ENCODE assay signal across 1 cellular context in genomic region chr17:57379237-57380054, GRCh38.
TF ChIP-seq lines count a peak whose summit lies in the region.

No MANE protein-coding gene starts in this region.

TF ChIP-seq in K562, 482 proteins besides CTCF, POLR2A, EP300 and RAD21 (continued from another document and continues in another):
- 0 out of 4 replicates have a peak, but pooled peaks of 1 of the 2 experiments have one; percentile 68 for TF ChIP-seq UBTF (IDR thresholded peaks at IDR 0.05; ENCODE audit: borderline replicate concordance in 1 of 2, low read depth in 2 of 2, low read length in 2 of 2)
- TF ChIP-seq ZNF395 (CRISPR knock-in tag; IDR thresholded peaks at IDR 0.05) = peak; percentile 88; the same call in 1 of the 2 replicates
- TF ChIP-seq FOSL1 (tag; conservative IDR thresholded peaks at IDR 0.05) = no peak; the same call in 1 of the 2 replicates
- TF ChIP-seq TBP (optimal IDR thresholded peaks at IDR 0.05; ENCODE audit: low read depth, low read length) = no peak
- no peak for TF ChIP-seq CREBBP (IDR thresholded peaks at IDR 0.05; ENCODE audit: low read depth, low read length)
- TF ChIP-seq ZNF124 (CRISPR knock-in tag; IDR thresholded peaks at IDR 0.05) = no peak
- TF ChIP-seq GABPB1 (CRISPR knock-in tag; IDR thresholded peaks at IDR 0.05) = 0 out of 2 replicates have a peak, but pooled peaks have one; percentile 16
- TF ChIP-seq ARID3B (CRISPR knock-in tag; IDR thresholded peaks at IDR 0.05; ENCODE audit: borderline replicate concordance) = no peak
- TF ChIP-seq MAX (CRISPR knock-in tag; IDR thresholded peaks at IDR 0.05) = no peak
- TF ChIP-seq HDAC1 (IDR thresholded peaks at IDR 0.05) = peak; percentile 8 to 96; a peak in 2 of 4 replicates
- TF ChIP-seq HMG20B (CRISPR knock-in tag; IDR thresholded peaks at IDR 0.05) = no peak
- no peak for TF ChIP-seq POU5F1 (IDR thresholded peaks at IDR 0.05; ENCODE audit: borderline replicate concordance, low read depth, low read length, partially characterized antibody)
- no peak for TF ChIP-seq PTTG1 (tag; IDR thresholded peaks at IDR 0.05; ENCODE audit: low read depth)
- no peak for TF ChIP-seq TOE1 (IDR thresholded peaks at IDR 0.05; ENCODE audit: borderline replicate concordance)
- no peak for TF ChIP-seq TOE1 (CRISPR knock-in tag; IDR thresholded peaks at IDR 0.05; ENCODE audit: borderline replicate concordance, low read depth)
- TF ChIP-seq THRA (IDR thresholded peaks at IDR 0.05) = no peak
- no peak for TF ChIP-seq NR2F6 (CRISPR knock-in tag; IDR thresholded peaks at IDR 0.05)
- TF ChIP-seq KDM1A (IDR thresholded peaks at IDR 0.05) = peak; percentile 94 to 95
- TF ChIP-seq FOS (IDR thresholded peaks at IDR 0.05; ENCODE audit: extremely low read depth, insufficient read length) = no peak
- TF ChIP-seq BCLAF1 (IDR thresholded peaks at IDR 0.05; ENCODE audit: borderline replicate concordance in 1 of 2, control insufficient read depth in 1 of 2, low read depth in 2 of 2, low read length in 1 of 2) = no peak
- TF ChIP-seq PCBP1 (IDR thresholded peaks at IDR 0.05; ENCODE audit: low read depth, low read length, poor library complexity, severe bottlenecking) = no peak
- no peak for TF ChIP-seq SAFB2 (IDR thresholded peaks at IDR 0.05; ENCODE audit: borderline replicate concordance, low read depth, low read length, severe bottlenecking)
- TF ChIP-seq HNRNPUL1 (IDR thresholded peaks at IDR 0.05; ENCODE audit: low read length) = no peak
- peak; percentile 28; the same call in 1 of the 2 replicates for TF ChIP-seq CREB1 (IDR thresholded peaks at IDR 0.05)
- TF ChIP-seq CREB1 (CRISPR knock-in tag; IDR thresholded peaks at IDR 0.05) = no peak
- TF ChIP-seq TCF7L2 (IDR thresholded peaks at IDR 0.05; ENCODE audit: low read depth, low read length) = no peak
- no peak for TF ChIP-seq ZNF507 (tag; conservative IDR thresholded peaks at IDR 0.05)
- no peak for TF ChIP-seq ZFP1 (CRISPR knock-in tag; IDR thresholded peaks at IDR 0.05)
- no peak for TF ChIP-seq ZNF707 (CRISPR knock-in tag; conservative IDR thresholded peaks at IDR 0.05)
- no peak for TF ChIP-seq CAMTA2 (CRISPR knock-in tag; conservative IDR thresholded peaks at IDR 0.05)
- no peak for TF ChIP-seq LARP7 (IDR thresholded peaks at IDR 0.05)
- TF ChIP-seq ZNF277 (CRISPR knock-in tag; IDR thresholded peaks at IDR 0.05; ENCODE audit: borderline replicate concordance) = no peak
- TF ChIP-seq ZNF217 (CRISPR knock-in tag; IDR thresholded peaks at IDR 0.05) = no peak
- no peak for TF ChIP-seq ZBTB1 (CRISPR knock-in tag; IDR thresholded peaks at IDR 0.05; ENCODE audit: borderline replicate concordance, low read depth)
- TF ChIP-seq ARNT (IDR thresholded peaks at IDR 0.05) = peak; percentile 46 to 94; a peak in 2 of 4 replicates
- TF ChIP-seq ZFP91 (CRISPR knock-in tag; IDR thresholded peaks at IDR 0.05) = no peak
- no peak for TF ChIP-seq CLOCK (CRISPR knock-in tag; IDR thresholded peaks at IDR 0.05; ENCODE audit: borderline replicate concordance)
- peak; percentile 96 for TF ChIP-seq TCF3 (CRISPR knock-in tag; IDR thresholded peaks at IDR 0.05)
- no peak for TF ChIP-seq RFX1 (IDR thresholded peaks at IDR 0.05)
- TF ChIP-seq PRDM10 (IDR thresholded peaks at IDR 0.05; ENCODE audit: partially characterized antibody) = peak; percentile 81
- TF ChIP-seq NR3C1 (CRISPR knock-in tag; IDR thresholded peaks at IDR 0.05) = no peak
